In the genomic region with DNA sequence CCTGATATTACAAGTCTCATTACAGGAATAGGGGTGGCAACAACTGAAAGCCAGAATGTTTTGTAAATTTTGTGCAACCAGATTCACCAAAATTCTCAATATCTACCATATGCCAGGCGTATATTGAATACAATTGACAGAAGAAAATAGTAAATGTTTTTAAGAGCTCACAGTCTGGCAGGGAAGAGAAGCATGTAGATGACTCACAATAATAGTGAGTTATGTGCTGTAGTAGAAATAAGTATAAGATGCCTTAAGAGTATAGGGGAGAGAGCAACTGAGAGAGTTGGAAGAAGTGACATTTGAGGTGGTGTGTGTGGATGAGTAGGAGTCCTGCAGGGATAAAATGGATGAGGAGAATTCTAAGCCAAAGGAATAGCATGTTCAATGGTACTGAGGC, we compare ENCODE assay signal across 22 cellular contexts.
DNase-seq lines count a peak whose midpoint lies in the region; TF ChIP-seq lines count a peak whose summit lies in the region.
"Had no signal": no experiment of that assay in that cellular context is flagged by ENCODE, and none has a peak within 500 bp of the region (broad histone marks: within the 10 kb centered on the region; RNA-seq: fewer than 3 reads in every experiment).

No MANE protein-coding gene starts in this region.

- CTCF ChIA-PET in SK-N-SH (lab: Yijun Ruan, JAX), result no interaction called here
- CTCF ChIA-PET in CD8-positive, alpha-beta memory T cell (lab: Charles Lee), result no interaction called here

- H3K4me2 ChIP-seq in GM23248 (ENCODE audit: unreplicated experiment) (peak overlapping the region; percentile 54), SK-N-SH (peak overlapping the region; percentile 14; the same call in 1 of the 2 replicates), osteoblast (ENCODE audit: insufficient read depth, low read length) (peak overlapping the region; percentile 31)

- no peaks in the 10 kb centered on the region for H3K79me2 ChIP-seq in GM23248 (ENCODE audit: insufficient read depth)
- H3K79me2 ChIP-seq in SK-N-SH (ENCODE audit: insufficient read depth), result no peaks in the 10 kb centered on the region
- no peaks in the 10 kb centered on the region for H3K79me2 ChIP-seq in osteoblast (ENCODE audit: insufficient read depth, low read length)

- peaks cover 4% of the 10 kb centered on the region for H3K9me3 Mint-ChIP-seq in chondrocyte (ENCODE audit: low read depth)
- no peaks in the 10 kb centered on the region for H3K9me3 Mint-ChIP-seq in CD8-positive, alpha-beta memory T cell
- H3K9me3 Mint-ChIP-seq: IgD-negative memory B cell had no signal

- 74 to 90% methylated on average over 1 of the region's 1 CpG for WGBS in GM23248 (ENCODE audit: low coverage in 1 of 2, low lambda C conversion rate in 2 of 2, missing lambda C conversion rate in 2 of 2), 2 experiments
- WGBS in SK-N-SH (ENCODE audit: low lambda C conversion rate), result 74% methylated on average over 1 of the region's 1 CpG

- no peaks in the 10 kb centered on the region for H3K9me2 ChIP-seq in GM23248 (ENCODE audit: insufficient read depth)
- no peaks in the 10 kb centered on the region for H3K9me2 ChIP-seq in SK-N-SH

- H3K4me1 ChIP-seq in GM23248 (ENCODE audit: insufficient read depth) (peaks cover 90% of the 10 kb centered on the region), SK-N-SH (ENCODE audit: control insufficient read depth in 1 of 2, insufficient read depth in 2 of 2, low read depth in 1 of 2, low read length in 1 of 2) (peaks cover 0 to 36% of the 10 kb centered on the region in 2 experiments; a peak in 2 of 4 replicates), osteoblast (ENCODE audit: insufficient read depth, low read length) (peaks cover 57% of the 10 kb centered on the region)
- H3K4me1 ChIP-seq in CD8-positive, alpha-beta memory T cell (ENCODE audit: insufficient read depth, low read length), result peaks cover 15% of the 10 kb centered on the region
- H3K4me1 ChIP-seq: Caco-2 had no signal

- H3K4me3 Mint-ChIP-seq in chondrocyte (ENCODE audit: unreplicated experiment), result no peak overlapping the region
- H3K4me3 Mint-ChIP-seq in CD8-positive, alpha-beta memory T cell, result no peak overlapping the region
- H3K4me3 Mint-ChIP-seq: CD14-positive monocyte, IgD-negative memory B cell had no signal

- H3K27ac Mint-ChIP-seq in chondrocyte (ENCODE audit: unreplicated experiment), result peak overlapping the region; percentile 3
- H3K27ac Mint-ChIP-seq in CD8-positive, alpha-beta memory T cell, result no peak overlapping the region
- H3K27ac Mint-ChIP-seq: CD14-positive monocyte, IgD-negative memory B cell had no signal

- H4K20me1 ChIP-seq in GM23248 (ENCODE audit: insufficient read depth) (no peaks in the 10 kb centered on the region), SK-N-SH (ENCODE audit: insufficient read depth) (no peaks in the 10 kb centered on the region), osteoblast (ENCODE audit: insufficient read depth, low read length) (no peaks in the 10 kb centered on the region)

- no peaks in the 10 kb centered on the region for H3K27me3 Mint-ChIP-seq in chondrocyte (ENCODE audit: low read depth)
- H3K27me3 Mint-ChIP-seq in CD8-positive, alpha-beta memory T cell, result peaks cover 21 to 23% of the 10 kb centered on the region in 2 donors

- H3F3A ChIP-seq in GM23248 (ENCODE audit: insufficient read depth), result peaks cover 74% of the 10 kb centered on the region
- peaks cover 49% of the 10 kb centered on the region for H3F3A ChIP-seq in SK-N-SH (replicated peaks; ENCODE audit: insufficient read depth)

- TF ChIP-seq CTCF in SK-N-SH (IDR thresholded peaks at IDR 0.05), result no peak
- no peak for TF ChIP-seq CTCF in chondrocyte (IDR thresholded peaks at IDR 0.05)
- TF ChIP-seq CTCF in osteoblast (IDR thresholded peaks at IDR 0.05; ENCODE audit: extremely low read depth, low read depth, low read length), result no peak

- H3K27ac ChIP-seq in GM23248 (peak overlapping the region; percentile 81), SK-N-SH (ENCODE audit: low read depth in 2 of 2, low read length in 1 of 2) (peak overlapping the region in 1 of 2 experiments; percentile 28; a peak in 2 of 4 replicates), osteoblast (ENCODE audit: low read depth, low read length) (peak overlapping the region; percentile 75)
- H3K27ac ChIP-seq in CD8-positive, alpha-beta memory T cell (ENCODE audit: low read depth, low read length), result no peak overlapping the region
- H3K27ac ChIP-seq: HL-60 had no signal

- peak overlapping the region; percentile 57 for H2AFZ ChIP-seq in GM23248
- H2AFZ ChIP-seq in SK-N-SH (ENCODE audit: low read depth), result no peak overlapping the region
- H2AFZ ChIP-seq in osteoblast (ENCODE audit: low read length), result no peak overlapping the region

- H3K4me3 ChIP-seq in GM23248 (no peak overlapping the region), SK-N-SH (ENCODE audit: low read depth in 2 of 2, low read length in 1 of 2) (no peak overlapping the region), osteoblast (ENCODE audit: insufficient read depth, low read length) (no peak overlapping the region)
- H3K4me3 ChIP-seq in CD8-positive, alpha-beta memory T cell (ENCODE audit: low read length), result no peak overlapping the region
- H3K4me3 ChIP-seq: GM12878, MG63 had no signal

- POLR2A ChIA-PET in SK-N-SH (lab: Yijun Ruan, JAX), result no interaction called here
- POLR2A ChIA-PET in CD8-positive, alpha-beta memory T cell (lab: Charles Lee), result no interaction called here

- no peaks in the 10 kb centered on the region for H3K36me3 Mint-ChIP-seq in chondrocyte (ENCODE audit: low read depth)
- peaks cover 0 to 3% (median 0%) of the 10 kb centered on the region in 3 donors for H3K36me3 Mint-ChIP-seq in CD8-positive, alpha-beta memory T cell
- H3K36me3 Mint-ChIP-seq: CD14-positive monocyte, IgD-negative memory B cell had no signal

- no peak for TF ChIP-seq EP300 in SK-N-SH (IDR thresholded peaks at IDR 0.05; ENCODE audit: borderline replicate concordance in 1 of 2, low read depth in 1 of 2, low read length in 1 of 2)

- in situ Hi-C loops in GM23248 (cut with MboI), result no loop called here

- no peaks in the 10 kb centered on the region for H3K27me3 ChIP-seq in GM23248 (replicated peaks; ENCODE audit: insufficient read depth)
- no peaks in the 10 kb centered on the region for H3K27me3 ChIP-seq in SK-N-SH (ENCODE audit: insufficient read depth)
- no peaks in the 10 kb centered on the region for H3K27me3 ChIP-seq in osteoblast (ENCODE audit: insufficient read depth, low read length)
- no peaks in the 10 kb centered on the region for H3K27me3 ChIP-seq in CD8-positive, alpha-beta memory T cell (ENCODE audit: insufficient read depth, low read length, poor library complexity, severe bottlenecking)
- H3K27me3 ChIP-seq: MG63 had no signal

- H3K9me3 ChIP-seq in GM23248 (ENCODE audit: low read depth), result no peaks in the 10 kb centered on the region
- H3K9me3 ChIP-seq in SK-N-SH, result no peaks in the 10 kb centered on the region
- H3K9me3 ChIP-seq in osteoblast (ENCODE audit: low read depth, low read length), result no peaks in the 10 kb centered on the region
- no peaks in the 10 kb centered on the region for H3K9me3 ChIP-seq in CD8-positive, alpha-beta memory T cell (ENCODE audit: low read length)
- H3K9me3 ChIP-seq: Caco-2 had no signal

- H3K4me1 Mint-ChIP-seq in chondrocyte (ENCODE audit: low read depth), result peaks cover 56% of the 10 kb centered on the region
- peaks cover 16 to 21% (median 17%) of the 10 kb centered on the region in 3 donors for H3K4me1 Mint-ChIP-seq in CD8-positive, alpha-beta memory T cell
- H3K4me1 Mint-ChIP-seq: CD14-positive monocyte had no signal

- DNase-seq in GM23248 (peak; percentile 56), SK-N-SH (no peak), chondrocyte (ENCODE audit: low spot score) (no peak), osteoblast (ENCODE audit: insufficient read length, low spot score, missing footprints) (no peak), GM19238 (ENCODE audit: insufficient read length, low spot score) (no peak), AML-193 (lab: John Stamatoyannopoulos, UW) (no peak)
- DNase-seq in CD8-positive, alpha-beta memory T cell, result no peak
- DNase-seq: ACHN, Caco-2, Karpas-422, MG63, NCI-H1048, NCI-H1436 treated with DMSO at 0.1 percent for 48 hours, NCI-H2029, NCI-H526, PC-3, RPMI8226, SHP77 treated with DMSO at 0.1 percent for 48 hours had no signal

- no peak for TF ChIP-seq RAD21 in SK-N-SH (IDR thresholded peaks at IDR 0.05; ENCODE audit: low read length)

- H3K9ac ChIP-seq in GM23248, result no peak overlapping the region
- no peak overlapping the region for H3K9ac ChIP-seq in SK-N-SH

- H3K36me3 ChIP-seq in GM23248 (ENCODE audit: low read depth), result no peaks in the 10 kb centered on the region
- H3K36me3 ChIP-seq in SK-N-SH (replicated peaks in 1 of 2; ENCODE audit: control insufficient read depth in 1 of 2, insufficient read depth in 2 of 2, low read length in 1 of 2), result no peaks in the 10 kb centered on the region
- no peaks in the 10 kb centered on the region for H3K36me3 ChIP-seq in osteoblast (ENCODE audit: insufficient read depth, low read length)
- no peaks in the 10 kb centered on the region for H3K36me3 ChIP-seq in CD8-positive, alpha-beta memory T cell (ENCODE audit: insufficient read depth, low read length)
- H3K36me3 ChIP-seq: MG63 had no signal

TF ChIP-seq in SK-N-SH, 30 proteins besides CTCF, POLR2A, EP300 and RAD21:
- no peak for TF ChIP-seq ELF1 (IDR thresholded peaks at IDR 0.05)
- TF ChIP-seq FOSL2 (IDR thresholded peaks at IDR 0.05; ENCODE audit: borderline replicate concordance, low read depth), result peak; percentile 17; the same call in 1 of the 2 replicates
TF ChIP-seq in SK-N-SH: peak in this region for 1.
